10 cellular contexts compared by ENCODE assay signal in the genomic region with DNA sequence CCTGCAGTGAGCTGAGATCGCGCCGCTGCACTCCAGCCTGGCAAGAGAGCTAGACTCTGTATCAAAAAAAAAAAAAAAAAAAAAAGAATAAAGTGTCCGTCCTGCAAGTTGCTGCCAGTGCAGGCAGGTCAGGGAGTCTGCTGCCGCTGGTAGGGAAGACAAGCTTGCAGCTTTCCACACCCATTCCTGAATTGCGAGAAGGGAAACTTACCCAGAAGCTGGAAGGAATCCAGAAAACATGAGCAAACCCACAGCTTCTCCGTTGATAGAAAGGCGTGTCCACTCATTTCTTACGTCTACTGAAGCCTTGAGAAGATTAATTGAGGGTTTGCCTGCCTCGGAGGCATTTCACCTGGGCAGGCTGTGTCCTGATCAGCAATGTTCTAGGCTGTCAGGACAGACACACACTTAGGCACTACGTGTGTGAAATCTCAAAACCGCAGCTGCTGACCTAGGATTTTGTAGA.
DNase-seq lines count a peak whose midpoint lies in the region; ATAC-seq and TF ChIP-seq lines count a peak whose summit lies in the region.
"Had no signal": no experiment of that assay in that cellular context is flagged by ENCODE, and none has a peak within 500 bp of the region (broad histone marks: within the 10 kb centered on the region; RNA-seq: fewer than 3 reads in every experiment).

No MANE protein-coding gene starts in this region.

- H3K4me3 ChIP-seq in epithelial cell of proximal tubule (ENCODE audit: low read depth, low read length) (peak overlapping the region; percentile 26), osteoblast (ENCODE audit: insufficient read depth, low read length) (peak overlapping the region; percentile 66)

- TF ChIP-seq CTCF in epithelial cell of proximal tubule (conservative IDR thresholded peaks at IDR 0.05; ENCODE audit: low read depth, low read length) (no peak), osteoblast (IDR thresholded peaks at IDR 0.05; ENCODE audit: extremely low read depth, low read depth, low read length) (no peak), GM10266 (IDR thresholded peaks at IDR 0.05; ENCODE audit: control insufficient read depth, insufficient read depth, low read depth, missing control alignments) (no peak)

- ATAC-seq in HG03342 (IDR thresholded peaks at IDR 0.05; ENCODE audit: unreplicated experiment): no peak

- H3K36me3 ChIP-seq in osteoblast (ENCODE audit: insufficient read depth, low read length): no peaks in the 10 kb centered on the region

- no peaks in the 10 kb centered on the region for H4K20me1 ChIP-seq in osteoblast (ENCODE audit: insufficient read depth, low read length)

- no peaks in the 10 kb centered on the region for H3K4me1 ChIP-seq in osteoblast (ENCODE audit: insufficient read depth, low read length)

- H3K4me2 ChIP-seq in osteoblast (ENCODE audit: insufficient read depth, low read length): peak overlapping the region; percentile 86

- H3K27me3 ChIP-seq in osteoblast (ENCODE audit: insufficient read depth, low read length): peaks cover 3% of the 10 kb centered on the region

- DNase-seq in Daoy (ENCODE audit: low read depth) (peak; percentile 68), NCI-H226 (peak; percentile 94), epithelial cell of proximal tubule (ENCODE audit: low read depth) (peak; percentile 64), osteoblast (ENCODE audit: insufficient read length, low spot score, missing footprints) (peak; percentile 89), cortex of kidney (lab: John Stamatoyannopoulos, UW) (no peak), GM10266 (ENCODE audit: extremely low spot score) (no peak)
- no peak for DNase-seq in activated CD4-positive, alpha-beta T cell treated with anti-CD3 and anti-CD28 coated beads, Interleukin-2, amount 50 U/mL, for 48 hours
- DNase-seq: activated CD8-positive, alpha-beta memory T cell treated with anti-CD3 and anti-CD28 coated beads, Interleukin-2, amount 50 U/mL, for 4 hours; SHP77 had no signal

- H2AFZ ChIP-seq in osteoblast (ENCODE audit: low read length): peak overlapping the region; percentile 80

- no peaks in the 10 kb centered on the region for H3K9me3 ChIP-seq in osteoblast (ENCODE audit: low read depth, low read length)

- no peaks in the 10 kb centered on the region for H3K79me2 ChIP-seq in osteoblast (ENCODE audit: insufficient read depth, low read length)

- no peak overlapping the region for H3K27ac ChIP-seq in osteoblast (ENCODE audit: low read depth, low read length)

Comparison
In these comparisons a context has a peak if more than half of its experiments do, and no peak if none do; other contexts are left out.
1. DNase-seq: peak in Daoy (single experiment), NCI-H226 (single experiment), epithelial cell of proximal tubule (single experiment) and osteoblast (single experiment); none in activated CD4-positive, alpha-beta T cell treated with anti-CD3 and anti-CD28 coated beads, Interleukin-2, amount 50 U/mL, for 48 hours (0 of 2), cortex of kidney (single experiment) and GM10266 (single experiment).